Comparison of ENCODE assay signal across 11 cellular contexts in genomic region chr16:68065716-68066305, GRCh38. TPM values are rescaled to one million over a fixed set of nuclear protein-coding genes. Genes with fewer than 3 reads are reported as not detected.
A peak's percentile ranks its signal among the peaks of the same experiment; 100 is the strongest.
DNase-seq lines count a peak whose midpoint lies in the region; ATAC-seq and TF ChIP-seq lines count a peak whose summit lies in the region.
"Had no signal": no experiment of that assay in that cellular context is flagged by ENCODE, and none has a peak within 500 bp of the region (broad histone marks: within the 10 kb centered on the region; RNA-seq: fewer than 3 reads in every experiment).

No MANE protein-coding gene starts in this region.

- no peak for TF ChIP-seq CTCF in upper lobe of left lung (IDR thresholded peaks at IDR 0.05)

- no peaks in the 10 kb centered on the region for H3K27me3 Mint-ChIP-seq in activated naive CD8-positive, alpha-beta T cell treated with anti-CD3 and anti-CD28 coated beads, Interleukin-2, amount 10 ng/mL, durations not matched to agents 7 days and 5 days
- H3K27me3 Mint-ChIP-seq in activated naive CD8-positive, alpha-beta T cell treated with anti-CD3 and anti-CD28 coated beads for 36 hours: no peaks in the 10 kb centered on the region

- no peak overlapping the region for H3K4me3 ChIP-seq in mesodermal cell (ENCODE audit: extremely low read depth, insufficient read depth, low read length, poor library complexity, severe bottlenecking)
- no peak overlapping the region for H3K4me3 ChIP-seq in upper lobe of left lung

- DNase-seq in activated naive CD8-positive, alpha-beta T cell treated with anti-CD3 and anti-CD28 coated beads, Interleukin-2, amount 10 ng/mL, durations not matched to agents 7 days and 5 days: no peak
- no peak for DNase-seq in activated naive CD8-positive, alpha-beta T cell treated with anti-CD3 and anti-CD28 coated beads for 36 hours
- DNase-seq in dedifferentiated amniotic fluid mesenchymal stem cell (ENCODE audit: extremely low spot score): peak; percentile 67
- peak in 1 of 2 donors; percentile 61 for DNase-seq in upper lobe of left lung
- DNase-seq in SK-N-DZ (ENCODE audit: low spot score): no peak
- DNase-seq in COLO668 (lab: John Stamatoyannopoulos, UW; ENCODE audit: unreplicated experiment): no peak
- DNase-seq: aorta, T-helper 9 cell had no signal

- peaks cover 28% of the 10 kb centered on the region for H3K4me1 ChIP-seq in mesodermal cell (ENCODE audit: control insufficient read depth, insufficient read depth, low read length, poor library complexity, severe bottlenecking)
- H3K4me1 ChIP-seq in upper lobe of left lung: peaks cover 43 to 77% (median 53%) of the 10 kb centered on the region in 4 donors

- TF ChIP-seq POLR2A in upper lobe of left lung (IDR thresholded peaks at IDR 0.05): peak in 1 of 4 donors; percentile 13

- H3K27me3 ChIP-seq in upper lobe of left lung: no peaks in the 10 kb centered on the region

- H3K36me3 Mint-ChIP-seq in activated naive CD8-positive, alpha-beta T cell treated with anti-CD3 and anti-CD28 coated beads, Interleukin-2, amount 10 ng/mL, durations not matched to agents 7 days and 5 days: peaks cover 26% of the 10 kb centered on the region
- H3K36me3 Mint-ChIP-seq in activated naive CD8-positive, alpha-beta T cell treated with anti-CD3 and anti-CD28 coated beads for 36 hours: peaks cover 44% of the 10 kb centered on the region

- H3K4me1 Mint-ChIP-seq in activated naive CD8-positive, alpha-beta T cell treated with anti-CD3 and anti-CD28 coated beads, Interleukin-2, amount 10 ng/mL, durations not matched to agents 7 days and 5 days: peaks cover 70% of the 10 kb centered on the region
- peaks cover 63% of the 10 kb centered on the region for H3K4me1 Mint-ChIP-seq in activated naive CD8-positive, alpha-beta T cell treated with anti-CD3 and anti-CD28 coated beads for 36 hours

- no peak overlapping the region for H3K4me3 Mint-ChIP-seq in activated naive CD8-positive, alpha-beta T cell treated with anti-CD3 and anti-CD28 coated beads, Interleukin-2, amount 10 ng/mL, durations not matched to agents 7 days and 5 days
- no peak overlapping the region for H3K4me3 Mint-ChIP-seq in activated naive CD8-positive, alpha-beta T cell treated with anti-CD3 and anti-CD28 coated beads for 36 hours

- POLR2A ChIA-PET in activated naive CD8-positive, alpha-beta T cell treated with anti-CD3 and anti-CD28 coated beads, Interleukin-2, amount 10 ng/mL, durations not matched to agents 7 days and 5 days (lab: Charles Lee): interaction anchor here (0.6 to 3.4 kb wide), 6 partner anchors 9 to 294 kb away, joined by 3 to 11 read pairs (median 4); partner anchors contain the start of genes DDX28, DUS2 and PSMB10

- TF ChIP-seq EP300 in upper lobe of left lung (IDR thresholded peaks at IDR 0.05): peak in 1 of 4 donors; percentile 61

- no peak for ATAC-seq in activated naive CD8-positive, alpha-beta T cell treated with anti-CD3 and anti-CD28 coated beads, Interleukin-2, amount 10 ng/mL, durations not matched to agents 7 days and 5 days (ENCODE audit: low read depth)
- ATAC-seq in upper lobe of left lung (ENCODE audit: low FRiP score in 2 of 2) (peak; percentile 81 to 91), GM21360 (IDR thresholded peaks at IDR 0.05; ENCODE audit: unreplicated experiment) (no peak)

- H3K27ac Mint-ChIP-seq in activated naive CD8-positive, alpha-beta T cell treated with anti-CD3 and anti-CD28 coated beads, Interleukin-2, amount 10 ng/mL, durations not matched to agents 7 days and 5 days: peak overlapping the region; percentile 54
- no peak overlapping the region for H3K27ac Mint-ChIP-seq in activated naive CD8-positive, alpha-beta T cell treated with anti-CD3 and anti-CD28 coated beads for 36 hours

- H3K27ac ChIP-seq in mesodermal cell (ENCODE audit: low read depth, low read length, severe bottlenecking) (peak overlapping the region; percentile 69), upper lobe of left lung (peak overlapping the region; percentile 83 to 87 (median 84))

- H3K9me3 ChIP-seq in mesodermal cell (ENCODE audit: control insufficient read depth, low read length): no peaks in the 10 kb centered on the region
- no peaks in the 10 kb centered on the region for H3K9me3 ChIP-seq in upper lobe of left lung

- H3K36me3 ChIP-seq in mesodermal cell (ENCODE audit: control insufficient read depth, insufficient read depth, low read length) (peaks cover 25% of the 10 kb centered on the region), upper lobe of left lung (peaks cover 0 to 14% (median 6%) of the 10 kb centered on the region in 4 donors)

- WGBS in mesodermal cell (ENCODE audit: insufficient coverage in 2 of 2), 2 experiments: 86 to 100% methylated on average over 1 to 2 of the region's 6 CpGs
- 65 to 69% methylated on average over 6 of the region's 6 CpGs for WGBS in upper lobe of left lung, 2 donors

- H3K9me3 Mint-ChIP-seq in activated naive CD8-positive, alpha-beta T cell treated with anti-CD3 and anti-CD28 coated beads, Interleukin-2, amount 10 ng/mL, durations not matched to agents 7 days and 5 days: no peaks in the 10 kb centered on the region
- H3K9me3 Mint-ChIP-seq in activated naive CD8-positive, alpha-beta T cell treated with anti-CD3 and anti-CD28 coated beads for 36 hours: no peaks in the 10 kb centered on the region

RNA-seq across cellular contexts. Expression of gene NFATC3, which starts 19.4 kb away (rescaled TPM):
- total RNA-seq in activated naive CD8-positive, alpha-beta T cell treated with anti-CD3 and anti-CD28 coated beads, Interleukin-2, amount 10 ng/mL, durations not matched to agents 7 days and 5 days: 100 to 1,000 TPM; 132 to 139 TPM
- total RNA-seq in activated naive CD8-positive, alpha-beta T cell treated with anti-CD3 and anti-CD28 coated beads for 36 hours: 10 to 100 TPM; 76.3 to 79.2 TPM
- polyA plus RNA-seq in mesodermal cell (2013, experiment 1 of 2): 19.3 TPM
- polyA plus RNA-seq in mesodermal cell (2013, experiment 2 of 2): 20.2 TPM
- 10 to 100 TPM; 49.1 to 95.3 (median 68.0) TPM for total RNA-seq in upper lobe of left lung
- polyA plus RNA-seq in SK-N-DZ (2014; cell fraction: cytosol; rRNA removed): 26.9 and 37.7 TPM in 2 replicates
- 20.4 and 20.6 TPM in 2 replicates for polyA plus RNA-seq in SK-N-DZ (2014; cell fraction: nucleus; rRNA removed)

RNA-seq across cellular contexts. Expression of gene DUS2, which starts 42.7 kb away (rescaled TPM):
- total RNA-seq in activated naive CD8-positive, alpha-beta T cell treated with anti-CD3 and anti-CD28 coated beads, Interleukin-2, amount 10 ng/mL, durations not matched to agents 7 days and 5 days: 10 to 100 TPM; 21.1 to 25.2 TPM
- total RNA-seq in activated naive CD8-positive, alpha-beta T cell treated with anti-CD3 and anti-CD28 coated beads for 36 hours: 10 to 100 TPM; 34.6 to 39.1 TPM
- 11.5 TPM for polyA plus RNA-seq in mesodermal cell (2013, experiment 1 of 2)
- 12.4 TPM for polyA plus RNA-seq in mesodermal cell (2013, experiment 2 of 2)
- total RNA-seq in upper lobe of left lung: 10 to 100 TPM; 12.7 to 28.3 (median 16.8) TPM
- polyA plus RNA-seq in SK-N-DZ (2014; cell fraction: cytosol; rRNA removed): 26.1 and 29.5 TPM in 2 replicates
- polyA plus RNA-seq in SK-N-DZ (2014; cell fraction: nucleus; rRNA removed): 34.3 and 40.0 TPM in 2 replicates

RNA-seq across cellular contexts. Expression of gene DDX28, which starts 42.8 kb away (rescaled TPM):
- 10 to 100 TPM; 15.2 to 17.0 TPM for total RNA-seq in activated naive CD8-positive, alpha-beta T cell treated with anti-CD3 and anti-CD28 coated beads, Interleukin-2, amount 10 ng/mL, durations not matched to agents 7 days and 5 days
- 10 to 100 TPM; 32.0 to 32.3 TPM for total RNA-seq in activated naive CD8-positive, alpha-beta T cell treated with anti-CD3 and anti-CD28 coated beads for 36 hours
- 6.3 TPM for polyA plus RNA-seq in mesodermal cell (2013, experiment 1 of 2)
- polyA plus RNA-seq in mesodermal cell (2013, experiment 2 of 2): 5.7 TPM
- 10 to 100 TPM in 4 of 6 donors, 1 to 10 TPM in 2; 4.4 to 13.2 (median 12.1) TPM for total RNA-seq in upper lobe of left lung
- 19.0 and 23.2 TPM in 2 replicates for polyA plus RNA-seq in SK-N-DZ (2014; cell fraction: cytosol; rRNA removed)
- 10.3 and 16.6 TPM in 2 replicates for polyA plus RNA-seq in SK-N-DZ (2014; cell fraction: nucleus; rRNA removed)

RNA-seq across cellular contexts. Expression of gene DPEP2NB, which starts 50.1 kb away (rescaled TPM):
- not detected for total RNA-seq in activated naive CD8-positive, alpha-beta T cell treated with anti-CD3 and anti-CD28 coated beads, Interleukin-2, amount 10 ng/mL, durations not matched to agents 7 days and 5 days
- not detected for total RNA-seq in activated naive CD8-positive, alpha-beta T cell treated with anti-CD3 and anti-CD28 coated beads for 36 hours
- polyA plus RNA-seq in mesodermal cell (2013, experiment 1 of 2): not detected
- not detected for polyA plus RNA-seq in mesodermal cell (2013, experiment 2 of 2)
- not detected for total RNA-seq in upper lobe of left lung
- not detected in 2 replicates for polyA plus RNA-seq in SK-N-DZ (2014; cell fraction: cytosol; rRNA removed)
- not detected in 2 replicates for polyA plus RNA-seq in SK-N-DZ (2014; cell fraction: nucleus; rRNA removed)
- total RNA-seq: aorta, NCI-H460 had no signal
- polyA plus RNA-seq: aorta had no signal

Comparison
In these comparisons a context has a peak if more than half of its experiments do, and no peak if none do; other contexts are left out.
1. ATAC-seq: peak in upper lobe of left lung (2 of 2); none in activated naive CD8-positive, alpha-beta T cell treated with anti-CD3 and anti-CD28 coated beads, Interleukin-2, amount 10 ng/mL, durations not matched to agents 7 days and 5 days (single experiment) and GM21360 (single experiment).